Comparison of ENCODE assay signal across 11 cellular contexts in genomic region chr15:38555686-38556334, GRCh38. TPM values are rescaled to one million over a fixed set of nuclear protein-coding genes. Genes with fewer than 3 reads are reported as not detected.
DNase-seq lines count a peak whose midpoint lies in the region; ATAC-seq and TF ChIP-seq lines count a peak whose summit lies in the region.
"Had no signal": no experiment of that assay in that cellular context is flagged by ENCODE, and none has a peak within 500 bp of the region (broad histone marks: within the 10 kb centered on the region; RNA-seq: fewer than 3 reads in every experiment).

No MANE protein-coding gene starts in this region.

- DNase-seq in ELR (ENCODE audit: low read depth) (peak; percentile 55), mesothelial cell of epicardium (ENCODE audit: low spot score in 2 of 2, unreplicated experiment in 2 of 2) (no peak), activated gamma-delta T cell treated with Interleukin-2 at 50 U/mL for 16 hours (no peak), NOMO-1 treated with DMSO at 0.1 percent for 48 hours (lab: John Stamatoyannopoulos, UW; ENCODE audit: unreplicated experiment) (no peak)
- DNase-seq in central memory CD4-positive, alpha-beta T cell: no peak
- DNase-seq: foreskin melanocyte, Kasumi-1, Peyer's patch had no signal

- peaks cover 28% of the 10 kb centered on the region for H3K36me3 Mint-ChIP-seq in activated naive CD4-positive, alpha-beta T cell treated with anti-CD3 and anti-CD28 coated beads, Interleukin-2, amount 50 U/mL, for 24 hours
- H3K36me3 Mint-ChIP-seq in mesothelial cell of epicardium: no peaks in the 10 kb centered on the region

- no peaks in the 10 kb centered on the region for H3K27me3 Mint-ChIP-seq in activated naive CD4-positive, alpha-beta T cell treated with anti-CD3 and anti-CD28 coated beads, Interleukin-2, amount 50 U/mL, for 24 hours
- H3K27me3 Mint-ChIP-seq in mesothelial cell of epicardium (ENCODE audit: low read depth): no peaks in the 10 kb centered on the region

- peak; percentile 38 for ATAC-seq in HG02852 (IDR thresholded peaks at IDR 0.05; ENCODE audit: unreplicated experiment)
- ATAC-seq in HG02981 (IDR thresholded peaks at IDR 0.05; ENCODE audit: unreplicated experiment): no peak

- H3K4me3 Mint-ChIP-seq in activated naive CD4-positive, alpha-beta T cell treated with anti-CD3 and anti-CD28 coated beads, Interleukin-2, amount 50 U/mL, for 24 hours: peak overlapping the region; percentile 85
- H3K4me3 Mint-ChIP-seq in mesothelial cell of epicardium: no peak overlapping the region

- H3K9me3 Mint-ChIP-seq in activated naive CD4-positive, alpha-beta T cell treated with anti-CD3 and anti-CD28 coated beads, Interleukin-2, amount 50 U/mL, for 24 hours: no peaks in the 10 kb centered on the region
- no peaks in the 10 kb centered on the region for H3K9me3 Mint-ChIP-seq in mesothelial cell of epicardium

- H3K4me1 Mint-ChIP-seq in activated naive CD4-positive, alpha-beta T cell treated with anti-CD3 and anti-CD28 coated beads, Interleukin-2, amount 50 U/mL, for 24 hours: peaks cover 99% of the 10 kb centered on the region
- H3K4me1 Mint-ChIP-seq in mesothelial cell of epicardium: peaks cover 58% of the 10 kb centered on the region

- TF ChIP-seq CTCF in mesothelial cell of epicardium (IDR thresholded peaks at IDR 0.05; ENCODE audit: unreplicated experiment): no peak

- H3K27ac Mint-ChIP-seq in activated naive CD4-positive, alpha-beta T cell treated with anti-CD3 and anti-CD28 coated beads, Interleukin-2, amount 50 U/mL, for 24 hours: peak overlapping the region; percentile 99
- H3K27ac Mint-ChIP-seq in mesothelial cell of epicardium: peak overlapping the region; percentile 9

RNA-seq across cellular contexts. Expression of gene RASGRP1, which starts 8.8 kb away (rescaled TPM):
- total RNA-seq in mesothelial cell of epicardium: 3.7 to 4.8 TPM (median 4.4 TPM) in 3 replicates
